1 cellular context compared by ENCODE assay signal in the genomic region with DNA sequence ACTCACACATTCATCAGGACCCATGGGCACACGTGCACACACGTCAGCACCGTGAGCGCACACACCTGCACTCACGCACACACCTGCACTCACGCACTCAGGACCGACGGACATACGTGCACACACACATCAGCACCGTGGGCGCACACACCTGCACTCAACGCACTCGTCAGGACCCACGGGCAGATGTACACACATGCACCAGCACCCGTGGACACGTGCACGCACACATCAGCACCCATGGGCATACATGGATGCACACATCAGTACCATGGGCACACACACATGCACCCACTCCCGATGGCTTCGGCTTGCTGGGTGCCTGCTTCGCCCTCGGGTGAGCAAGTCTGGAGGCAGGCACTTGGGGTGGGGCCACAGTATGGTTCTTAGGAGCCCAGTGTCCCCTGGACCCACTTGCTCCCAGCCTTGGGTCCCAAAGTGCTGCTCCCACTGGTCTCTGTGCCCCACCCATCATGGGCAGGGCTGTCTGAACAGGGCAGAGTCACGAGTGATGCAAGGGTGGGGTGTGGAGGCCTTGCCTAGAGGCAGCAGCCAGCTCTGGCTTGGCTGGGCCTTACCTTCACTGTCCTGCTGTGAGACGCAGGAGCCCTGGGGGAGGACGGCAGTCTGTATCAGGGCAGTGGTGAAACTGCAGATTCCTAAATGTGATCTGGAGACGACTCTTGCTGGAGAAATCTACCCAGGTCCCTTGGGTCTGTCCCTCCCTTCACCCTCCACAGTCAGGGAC.
TF ChIP-seq lines count a peak whose summit lies in the region.

No MANE protein-coding gene starts in this region.

TF ChIP-seq in H1, 55 proteins besides CTCF, POLR2A, EP300 and RAD21 (continued from another document):
- TF ChIP-seq JUND (IDR thresholded peaks at IDR 0.05; ENCODE audit: low read length) (no peak), BCL11A (IDR thresholded peaks at IDR 0.05; ENCODE audit: low read depth in 2 of 2, low read length in 2 of 2) (no peak), HDAC2 (IDR thresholded peaks at IDR 0.05; ENCODE audit: borderline replicate concordance in 1 of 2, low read depth in 2 of 2, low read length in 2 of 2) (no peak), SIN3A (conservative IDR thresholded peaks at IDR 0.05 in 1 of 2, IDR thresholded peaks at IDR 0.05 in 1 of 2; ENCODE audit: low read depth in 1 of 2, low read length in 2 of 2) (no peak), KDM1A (IDR thresholded peaks at IDR 0.05; ENCODE audit: borderline replicate concordance, low read length) (no peak)
